Comparison of ENCODE assay signal across 16 cellular contexts in the genomic region with DNA sequence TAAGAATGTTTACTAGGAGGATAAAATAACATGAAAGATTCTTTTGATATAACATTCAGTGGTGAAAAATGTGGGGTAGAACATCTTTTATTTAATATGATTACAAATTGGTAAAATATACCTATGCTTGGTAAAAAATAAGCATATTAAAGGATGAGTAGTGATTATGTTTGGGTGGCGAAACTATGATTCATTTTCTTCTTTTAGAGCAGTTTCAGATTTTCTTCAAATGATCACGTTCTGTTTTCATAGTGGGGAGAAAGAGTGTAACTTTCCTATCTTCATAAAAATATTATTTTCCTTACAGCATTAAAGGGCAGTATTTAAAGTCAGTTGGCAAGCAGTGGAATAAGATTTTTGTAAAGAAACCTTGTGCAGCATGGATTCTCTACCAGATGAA. TPM values are rescaled to one million over a fixed set of nuclear protein-coding genes. Genes with fewer than 3 reads are reported as not detected.
DNase-seq lines count a peak whose midpoint lies in the region; ATAC-seq and TF ChIP-seq lines count a peak whose summit lies in the region.
"Had no signal": no experiment of that assay in that cellular context is flagged by ENCODE, and none has a peak within 500 bp of the region (broad histone marks: within the 10 kb centered on the region; RNA-seq: fewer than 3 reads in every experiment).

No MANE protein-coding gene starts in this region.

- H3K4me3 ChIP-seq in foreskin fibroblast (ENCODE audit: low read depth in 1 of 2, low read length in 2 of 2) = no peak overlapping the region
- H3K4me3 ChIP-seq: BLaER1 had no signal

- H3K36me3 Mint-ChIP-seq in activated CD4-positive, alpha-beta T cell treated with anti-CD3 and anti-CD28 coated beads for 36 hours (ENCODE audit: low read depth) = peaks cover 8% of the 10 kb centered on the region
- peaks cover 13% of the 10 kb centered on the region for H3K36me3 Mint-ChIP-seq in activated naive CD4-positive, alpha-beta T cell treated with anti-CD3 and anti-CD28 coated beads, Interleukin-2, amount 50 U/mL, for 24 hours
- peaks cover 25% of the 10 kb centered on the region for H3K36me3 Mint-ChIP-seq in activated naive CD4-positive, alpha-beta T cell treated with anti-CD3 and anti-CD28 coated beads, Interleukin-2, amount 10 ng/mL, durations not matched to agents 7 days and 5 days
- H3K36me3 Mint-ChIP-seq in activated naive CD8-positive, alpha-beta T cell treated with anti-CD3 and anti-CD28 coated beads for 36 hours = peaks cover 32% of the 10 kb centered on the region
- no peaks in the 10 kb centered on the region for H3K36me3 Mint-ChIP-seq in glutamatergic neuron (ENCODE audit: unreplicated experiment)

- no peak for ATAC-seq in activated CD4-positive, alpha-beta T cell treated with anti-CD3 and anti-CD28 coated beads for 36 hours
- no peak for ATAC-seq in HG03097 (IDR thresholded peaks at IDR 0.05; ENCODE audit: low FRiP score, unreplicated experiment)

- peak overlapping the region; percentile 62 for H3K27ac Mint-ChIP-seq in activated CD4-positive, alpha-beta T cell treated with anti-CD3 and anti-CD28 coated beads for 36 hours
- H3K27ac Mint-ChIP-seq in activated naive CD4-positive, alpha-beta T cell treated with anti-CD3 and anti-CD28 coated beads, Interleukin-2, amount 50 U/mL, for 24 hours = peak overlapping the region; percentile 74
- H3K27ac Mint-ChIP-seq in activated naive CD4-positive, alpha-beta T cell treated with anti-CD3 and anti-CD28 coated beads, Interleukin-2, amount 10 ng/mL, durations not matched to agents 7 days and 5 days = no peak overlapping the region
- peak overlapping the region; percentile 67 for H3K27ac Mint-ChIP-seq in activated naive CD8-positive, alpha-beta T cell treated with anti-CD3 and anti-CD28 coated beads for 36 hours
- H3K27ac Mint-ChIP-seq in glutamatergic neuron (ENCODE audit: unreplicated experiment) = no peak overlapping the region

- H3K4me1 Mint-ChIP-seq in activated CD4-positive, alpha-beta T cell treated with anti-CD3 and anti-CD28 coated beads for 36 hours = peaks cover 49% of the 10 kb centered on the region
- peaks cover 53% of the 10 kb centered on the region for H3K4me1 Mint-ChIP-seq in activated naive CD4-positive, alpha-beta T cell treated with anti-CD3 and anti-CD28 coated beads, Interleukin-2, amount 50 U/mL, for 24 hours
- H3K4me1 Mint-ChIP-seq in activated naive CD4-positive, alpha-beta T cell treated with anti-CD3 and anti-CD28 coated beads, Interleukin-2, amount 10 ng/mL, durations not matched to agents 7 days and 5 days = peaks cover 45% of the 10 kb centered on the region
- H3K4me1 Mint-ChIP-seq in activated naive CD8-positive, alpha-beta T cell treated with anti-CD3 and anti-CD28 coated beads for 36 hours = peaks cover 53% of the 10 kb centered on the region
- H3K4me1 Mint-ChIP-seq in glutamatergic neuron (ENCODE audit: low read depth, unreplicated experiment) = peaks cover 10% of the 10 kb centered on the region

- H3K9me3 Mint-ChIP-seq in activated CD4-positive, alpha-beta T cell treated with anti-CD3 and anti-CD28 coated beads for 36 hours (ENCODE audit: low read depth) = peaks cover 7% of the 10 kb centered on the region
- H3K9me3 Mint-ChIP-seq in activated naive CD4-positive, alpha-beta T cell treated with anti-CD3 and anti-CD28 coated beads, Interleukin-2, amount 50 U/mL, for 24 hours = no peaks in the 10 kb centered on the region
- peaks cover 10% of the 10 kb centered on the region for H3K9me3 Mint-ChIP-seq in activated naive CD4-positive, alpha-beta T cell treated with anti-CD3 and anti-CD28 coated beads, Interleukin-2, amount 10 ng/mL, durations not matched to agents 7 days and 5 days
- H3K9me3 Mint-ChIP-seq in activated naive CD8-positive, alpha-beta T cell treated with anti-CD3 and anti-CD28 coated beads for 36 hours = peaks cover 8% of the 10 kb centered on the region
- no peaks in the 10 kb centered on the region for H3K9me3 Mint-ChIP-seq in glutamatergic neuron (ENCODE audit: unreplicated experiment)

- TF ChIP-seq CTCF in glutamatergic neuron (IDR thresholded peaks at IDR 0.05; ENCODE audit: partially characterized antibody, unreplicated experiment) = no peak
- TF ChIP-seq CTCF in foreskin fibroblast (IDR thresholded peaks at IDR 0.05; ENCODE audit: low read depth, low read length) = no peak

- no peak overlapping the region for H3K4me3 Mint-ChIP-seq in activated CD4-positive, alpha-beta T cell treated with anti-CD3 and anti-CD28 coated beads for 36 hours
- peak overlapping the region; percentile 12 for H3K4me3 Mint-ChIP-seq in activated naive CD4-positive, alpha-beta T cell treated with anti-CD3 and anti-CD28 coated beads, Interleukin-2, amount 50 U/mL, for 24 hours
- H3K4me3 Mint-ChIP-seq in activated naive CD4-positive, alpha-beta T cell treated with anti-CD3 and anti-CD28 coated beads, Interleukin-2, amount 10 ng/mL, durations not matched to agents 7 days and 5 days = no peak overlapping the region
- no peak overlapping the region for H3K4me3 Mint-ChIP-seq in activated naive CD8-positive, alpha-beta T cell treated with anti-CD3 and anti-CD28 coated beads for 36 hours
- H3K4me3 Mint-ChIP-seq in glutamatergic neuron (ENCODE audit: unreplicated experiment) = no peak overlapping the region
- H3K4me3 Mint-ChIP-seq: H9 had no signal

- POLR2A ChIA-PET in activated CD4-positive, alpha-beta T cell treated with anti-CD3 and anti-CD28 coated beads for 36 hours (lab: Charles Lee) = no interaction called here

- H3K27me3 Mint-ChIP-seq in activated CD4-positive, alpha-beta T cell treated with anti-CD3 and anti-CD28 coated beads for 36 hours = no peaks in the 10 kb centered on the region
- no peaks in the 10 kb centered on the region for H3K27me3 Mint-ChIP-seq in activated naive CD4-positive, alpha-beta T cell treated with anti-CD3 and anti-CD28 coated beads, Interleukin-2, amount 50 U/mL, for 24 hours
- H3K27me3 Mint-ChIP-seq in activated naive CD4-positive, alpha-beta T cell treated with anti-CD3 and anti-CD28 coated beads, Interleukin-2, amount 10 ng/mL, durations not matched to agents 7 days and 5 days = no peaks in the 10 kb centered on the region
- no peaks in the 10 kb centered on the region for H3K27me3 Mint-ChIP-seq in activated naive CD8-positive, alpha-beta T cell treated with anti-CD3 and anti-CD28 coated beads for 36 hours
- no peaks in the 10 kb centered on the region for H3K27me3 Mint-ChIP-seq in glutamatergic neuron (ENCODE audit: unreplicated experiment)

- DNase-seq in activated CD4-positive, alpha-beta T cell treated with anti-CD3 and anti-CD28 coated beads for 36 hours = no peak
- no peak for DNase-seq in activated CD4-positive, alpha-beta T cell treated with anti-CD3 and anti-CD28 coated beads, Interleukin-2, amount 50 U/mL, for 48 hours
- no peak for DNase-seq in activated naive CD4-positive, alpha-beta T cell treated with anti-CD3 and anti-CD28 coated beads, Interleukin-2, amount 10 ng/mL, durations not matched to agents 7 days and 5 days
- no peak for DNase-seq in activated naive CD8-positive, alpha-beta T cell treated with anti-CD3 and anti-CD28 coated beads for 36 hours
- DNase-seq in glutamatergic neuron = no peak
- no peak for DNase-seq in foreskin fibroblast
- DNase-seq: 8988T, AML-193, DMS153, DMS79 treated with DMSO at 0.1 percent for 48 hours, EL, GOT3, H9 had no signal

- intact Hi-C loops in activated CD4-positive, alpha-beta T cell treated with anti-CD3 and anti-CD28 coated beads for 36 hours (cut with DNase I, micrococcal nuclease) = loop anchor here in 1 of 2 experiments (1.0 kb wide), 1 partner anchor 15 kb away; no protein-coding TSS in a partner anchor

- CTCF ChIA-PET in activated CD4-positive, alpha-beta T cell treated with anti-CD3 and anti-CD28 coated beads for 36 hours (lab: Charles Lee) = interaction anchor here (1.8 kb wide), 1 partner anchor 10 kb away, joined by 7 read pairs; no protein-coding TSS in a partner anchor
- CTCF ChIA-PET in activated naive CD4-positive, alpha-beta T cell treated with anti-CD3 and anti-CD28 coated beads, Interleukin-2, amount 10 ng/mL, durations not matched to agents 7 days and 5 days (lab: Charles Lee) = no interaction called here

RNA-seq across cellular contexts. Expression of a gene that starts 15.5 kb away (rescaled TPM):
- 10 to 100 TPM; 11.9 to 12.9 TPM for total RNA-seq in activated CD4-positive, alpha-beta T cell treated with anti-CD3 and anti-CD28 coated beads for 36 hours
- 10 to 100 TPM; 16.2 to 17.0 TPM for total RNA-seq in activated naive CD8-positive, alpha-beta T cell treated with anti-CD3 and anti-CD28 coated beads for 36 hours
- total RNA-seq in glutamatergic neuron (ENCODE audit: unreplicated experiment) = 44.3 TPM

RNA-seq across cellular contexts. Expression of a gene that starts 15.8 kb away (rescaled TPM):
- total RNA-seq in activated CD4-positive, alpha-beta T cell treated with anti-CD3 and anti-CD28 coated beads for 36 hours = 10 to 100 TPM; 47.8 to 58.5 TPM
- 10 to 100 TPM; 51.8 to 54.8 TPM for total RNA-seq in activated naive CD8-positive, alpha-beta T cell treated with anti-CD3 and anti-CD28 coated beads for 36 hours
- total RNA-seq in glutamatergic neuron (ENCODE audit: unreplicated experiment) = 8.2 TPM

Comparison
In these comparisons a context has a peak if more than half of its experiments do, and no peak if none do; other contexts are left out.
1. H3K27ac Mint-ChIP-seq: peak in activated CD4-positive, alpha-beta T cell treated with anti-CD3 and anti-CD28 coated beads for 36 hours (single experiment), activated naive CD4-positive, alpha-beta T cell treated with anti-CD3 and anti-CD28 coated beads, Interleukin-2, amount 50 U/mL, for 24 hours (single experiment) and activated naive CD8-positive, alpha-beta T cell treated with anti-CD3 and anti-CD28 coated beads for 36 hours (single experiment); none in activated naive CD4-positive, alpha-beta T cell treated with anti-CD3 and anti-CD28 coated beads, Interleukin-2, amount 10 ng/mL, durations not matched to agents 7 days and 5 days (single experiment) and glutamatergic neuron (single experiment).